ENCODE assay signal across 15 cellular contexts in the genomic region with DNA sequence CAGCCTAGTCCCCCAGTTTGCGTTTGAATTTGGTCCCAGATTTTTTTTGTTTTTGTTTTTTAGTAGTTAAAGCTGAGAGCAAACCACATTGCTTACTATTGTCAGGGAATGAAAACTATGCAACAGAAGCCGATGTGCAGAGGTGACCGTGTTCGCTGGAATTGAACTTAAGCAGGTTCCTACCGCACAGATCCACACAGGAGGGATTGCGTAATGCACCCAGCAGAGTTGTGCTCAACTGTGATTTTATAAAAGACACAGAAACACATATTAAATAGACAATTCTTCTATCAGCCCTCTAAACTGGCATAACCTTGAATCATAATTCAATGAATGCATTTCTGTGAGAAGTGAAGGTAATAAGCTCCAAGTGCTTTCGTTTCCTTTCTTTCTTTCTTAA.
"Had no signal": no experiment of that assay in that cellular context is flagged by ENCODE, and none has a peak within 500 bp of the region (broad histone marks: within the 10 kb centered on the region; RNA-seq: fewer than 3 reads in every experiment).

No MANE protein-coding gene starts in this region.

- H3K9ac ChIP-seq: KMS-11, SK-N-SH had no signal

- H3K27ac ChIP-seq: KMS-11, RWPE1 had no signal

- DNase-seq: Kasumi-1, MM.1S, NCI-H1092 treated with DMSO at 0.1 percent for 48 hours, NCI-H1436 treated with DMSO at 0.1 percent for 48 hours, NCI-H1694, NCI-H187 treated with DMSO at 0.1 percent for 48 hours, NCI-H2029 treated with DMSO at 0.1 percent for 48 hours, NCI-H345, NCI-H446 treated with DMSO at 0.1 percent for 48 hours, NCI-H526, PC-3, SK-N-SH had no signal

- ATAC-seq: Panc1, PC-3 had no signal

- H3K9me3 ChIP-seq: SK-N-SH had no signal

- H3K4me2 ChIP-seq: KMS-11, SK-N-SH had no signal
